In the genomic region with DNA sequence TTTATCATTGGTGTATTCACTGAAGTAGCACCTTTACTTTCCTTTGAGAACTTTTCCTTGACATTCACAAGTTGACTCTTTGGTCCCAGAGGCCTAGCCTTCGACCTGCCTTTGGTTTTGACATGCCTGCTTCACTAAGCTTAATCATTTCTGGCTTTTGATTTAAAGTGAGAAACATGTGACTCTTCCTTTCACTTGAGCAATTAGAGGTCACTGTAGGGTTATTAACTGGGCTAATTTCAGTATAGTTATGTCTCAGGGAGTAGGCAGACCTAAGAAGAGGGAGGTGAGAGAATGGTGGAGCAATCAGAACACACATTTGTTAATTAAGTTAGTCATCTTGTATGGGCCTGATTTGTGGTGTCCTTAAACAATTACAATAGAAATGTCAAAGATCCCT, we compare ENCODE assay signal across 14 cellular contexts.
A peak's percentile ranks its signal among the peaks of the same experiment; 100 is the strongest.
DNase-seq lines count a peak whose midpoint lies in the region; ATAC-seq lines count a peak whose summit lies in the region.
"Had no signal": no experiment of that assay in that cellular context is flagged by ENCODE, and none has a peak within 500 bp of the region (broad histone marks: within the 10 kb centered on the region; RNA-seq: fewer than 3 reads in every experiment).

No MANE protein-coding gene starts in this region.

- ATAC-seq in GM18517 (IDR thresholded peaks at IDR 0.05; ENCODE audit: unreplicated experiment) = peak; percentile 75
- ATAC-seq in GM19468 (IDR thresholded peaks at IDR 0.05; ENCODE audit: extremely low read depth, unreplicated experiment) = peak; percentile 61
- peak; percentile 75 for ATAC-seq in HG02884 (IDR thresholded peaks at IDR 0.05; ENCODE audit: unreplicated experiment)
- ATAC-seq in HG03460 (IDR thresholded peaks at IDR 0.05; ENCODE audit: unreplicated experiment) = peak; percentile 68
- ATAC-seq: stimulated activated memory B cell treated with anti-CD40 and anti-IgM and Interleukin-4, amounts not matched to agents 10 μg/mL and 1 μg/mL and 100 μg/mL, for 72 hours had no signal

- DNase-seq in NCI-H345 (lab: John Stamatoyannopoulos, UW) = no peak
- DNase-seq in NCI-H1417 treated with DMSO at 0.1 percent for 48 hours (lab: John Stamatoyannopoulos, UW) = no peak
- no peak for DNase-seq in hypothalamus (lab: John Stamatoyannopoulos, UW)
- no peak for DNase-seq in NCI-H2227 (lab: John Stamatoyannopoulos, UW; ENCODE audit: unreplicated experiment)
- DNase-seq: adrenal gland, immature natural killer cell, Karpas-422, NCI-H1930, WERI-Rb-1 had no signal
